ENCODE assay signal across 8 cellular contexts in genomic region chr3:39406368-39407258, GRCh38. TPM values are rescaled to one million over a fixed set of nuclear protein-coding genes. Genes with fewer than 3 reads are reported as not detected.
A peak's percentile ranks its signal among the peaks of the same experiment; 100 is the strongest.
DNase-seq lines count a peak whose midpoint lies in the region; ATAC-seq and TF ChIP-seq lines count a peak whose summit lies in the region.

Gene RPSA (plus strand): TSS chr3:39406720. CDS start chr3:39407654, 934 bp downstream.

- H3K27me3 ChIP-seq in lower lobe of right lung (ENCODE audit: low read depth): no peaks in the 10 kb centered on the region

- peak; percentile 45 for TF ChIP-seq CTCF in lower lobe of right lung (IDR thresholded peaks at IDR 0.05)

- H3K4me3 ChIP-seq in lower lobe of right lung: peak within 1 kb of the TSS; percentile 82

- intact Hi-C loops in lower lobe of right lung (cut with DNase I): no loop called here

- peaks cover 32% of the 10 kb centered on the region for H3K4me1 ChIP-seq in lower lobe of right lung

- H3K36me3 ChIP-seq in lower lobe of right lung: peaks cover 39% of the 10 kb centered on the region

- ATAC-seq in GM19468 (IDR thresholded peaks at IDR 0.05; ENCODE audit: extremely low read depth, unreplicated experiment) (peak; percentile 94), lower lobe of right lung (peak; percentile 98 to 99)

- DNase-seq in COLO829 (ENCODE audit: low spot score): peak; percentile 98
- DNase-seq in HS-5 (ENCODE audit: low read depth): peak; percentile 92
- DNase-seq in NK-92 (lab: John Stamatoyannopoulos, UW; ENCODE audit: unreplicated experiment): peak; percentile 75
- peak; percentile 82 to 92 for DNase-seq in activated CD8-positive, alpha-beta memory T cell treated with anti-CD3 and anti-CD28 coated beads for 1 hour (ENCODE audit: extremely low read depth in 1 of 2, low read depth in 1 of 2)
- DNase-seq in effector CD4-positive, alpha-beta T cell: peak; percentile 93
- DNase-seq in lower lobe of right lung: peak; percentile 98
- DNase-seq in stimulated activated CD4-positive, alpha-beta T cell treated with anti-CD3 and anti-CD28 coated beads, TNF-alpha, amount 100 ng/mL, for 24 hours (ENCODE audit: low read depth in 3 of 3): peak; percentile 82 to 94 (median 94)

- H3K9me3 ChIP-seq in lower lobe of right lung: no peaks in the 10 kb centered on the region

- peak within 1 kb of the TSS; percentile 91 for H3K27ac ChIP-seq in lower lobe of right lung

RNA-seq across cellular contexts. Expression of gene RPSA, which starts in this region (rescaled TPM):
- total RNA-seq in lower lobe of right lung: 778 TPM

Comparison
In these comparisons a context has a peak if more than half of its experiments do, and no peak if none do; other contexts are left out.
1. Peak in every context shown above with its lines: DNase-seq, ATAC-seq, H3K4me3 ChIP-seq and H3K27ac ChIP-seq.